Comparison of ENCODE assay signal across 16 cellular contexts in the genomic region with DNA sequence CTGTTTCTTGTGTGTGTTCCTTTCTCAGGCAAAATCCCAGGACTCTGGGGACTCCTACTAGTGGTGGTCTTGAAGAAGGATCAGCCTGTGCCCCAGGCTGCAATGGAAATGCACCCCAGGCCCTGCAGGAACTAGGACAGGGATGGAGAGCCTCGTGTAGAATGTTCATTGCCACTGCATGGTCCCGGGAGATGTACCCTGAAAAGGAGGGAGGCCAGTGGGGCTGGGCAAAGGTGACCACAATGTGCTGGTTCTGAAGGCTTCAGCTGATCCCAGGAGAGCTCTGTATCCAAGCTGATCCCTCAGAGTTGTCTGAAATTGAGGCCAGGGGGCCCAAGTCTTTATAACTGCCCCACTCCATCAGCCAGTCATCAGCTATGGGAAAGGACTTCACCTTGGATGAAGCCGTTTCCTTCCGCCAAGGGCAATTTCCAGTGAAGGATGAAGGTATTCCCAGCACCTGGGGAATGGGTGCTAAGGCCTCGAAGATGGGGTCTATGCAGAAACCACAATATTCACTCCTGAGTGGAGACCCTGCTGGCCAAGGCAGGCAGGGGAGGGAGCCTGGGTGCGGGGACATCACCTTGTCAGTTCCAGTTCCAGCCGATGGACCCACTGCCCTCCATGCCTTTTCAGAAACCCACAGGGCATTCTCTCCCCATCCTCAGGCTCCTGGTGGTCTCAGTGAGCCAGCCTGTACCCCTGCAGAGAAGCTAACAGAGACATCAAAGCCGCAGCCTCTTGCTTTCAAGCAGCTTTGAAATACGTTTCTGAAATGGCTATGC. TPM values are rescaled to one million over a fixed set of nuclear protein-coding genes. Genes with fewer than 3 reads are reported as not detected.
DNase-seq lines count a peak whose midpoint lies in the region; ATAC-seq and TF ChIP-seq lines count a peak whose summit lies in the region.
"Had no signal": no experiment of that assay in that cellular context is flagged by ENCODE, and none has a peak within 500 bp of the region (broad histone marks: within the 10 kb centered on the region; RNA-seq: fewer than 3 reads in every experiment).

No MANE protein-coding gene starts in this region.

- WGBS in endodermal cell (ENCODE audit: insufficient coverage in 1 of 2, insufficient read length in 1 of 2), 2 experiments = 87 to 89% methylated on average over 9 of the region's 9 CpGs
- WGBS in neuronal stem cell (ENCODE audit: extremely low coverage in 2 of 2, insufficient read length in 2 of 2, insufficient replicate concordance in 1 of 2), 2 donors = no CpG with 5 or more reads among the region's 9 CpGs
- 83% methylated on average over 7 of the region's 9 CpGs for WGBS in suprapubic skin

- intact Hi-C loops in activated naive CD4-positive, alpha-beta T cell treated with anti-CD3 and anti-CD28 coated beads for 36 hours (cut with micrococcal nuclease) = no loop called here

- H2AFZ ChIP-seq in neuronal stem cell (ENCODE audit: low read length) = no peak overlapping the region
- H2AFZ ChIP-seq: GM23248 had no signal

- no peak overlapping the region for H3K4ac ChIP-seq in neuronal stem cell (ENCODE audit: low read length)

- H3K27ac Mint-ChIP-seq in T-helper 17 cell (no peak overlapping the region), endodermal cell (no peak overlapping the region)
- H3K27ac Mint-ChIP-seq in activated naive CD4-positive, alpha-beta T cell treated with anti-CD3 and anti-CD28 coated beads for 36 hours = no peak overlapping the region
- H3K27ac Mint-ChIP-seq: CD4-positive, CD25-positive, alpha-beta regulatory T cell; CD8-positive, alpha-beta memory T cell had no signal

- TF ChIP-seq CTCF in endodermal cell (conservative IDR thresholded peaks at IDR 0.05) = no peak
- no peak for TF ChIP-seq CTCF in suprapubic skin (IDR thresholded peaks at IDR 0.05)

- H3K36me3 ChIP-seq in endodermal cell (ENCODE audit: control insufficient read depth, insufficient read depth, low read length) = no peaks in the 10 kb centered on the region
- H3K36me3 ChIP-seq in neuronal stem cell (replicated peaks in 1 of 2; ENCODE audit: control insufficient read depth in 2 of 2, insufficient read depth in 2 of 2, low read length in 2 of 2) = no peaks in the 10 kb centered on the region
- H3K36me3 ChIP-seq in suprapubic skin = no peaks in the 10 kb centered on the region
- H3K36me3 ChIP-seq: BE2C had no signal

- H3K4me2 ChIP-seq in neuronal stem cell (ENCODE audit: insufficient read depth, low read length, poor library complexity, severe bottlenecking) = no peak overlapping the region

- H3K4me3 Mint-ChIP-seq in T-helper 17 cell (peak overlapping the region; percentile 36), endodermal cell (no peak overlapping the region)
- H3K4me3 Mint-ChIP-seq in activated naive CD4-positive, alpha-beta T cell treated with anti-CD3 and anti-CD28 coated beads for 36 hours = no peak overlapping the region
- H3K4me3 Mint-ChIP-seq: CD4-positive, CD25-positive, alpha-beta regulatory T cell; CD8-positive, alpha-beta memory T cell had no signal

- no peaks in the 10 kb centered on the region for H3K9me3 ChIP-seq in T-helper 17 cell (ENCODE audit: control insufficient read depth, low read length, poor library complexity, severe bottlenecking)
- no peaks in the 10 kb centered on the region for H3K9me3 ChIP-seq in endodermal cell (ENCODE audit: control insufficient read depth, low read length)
- H3K9me3 ChIP-seq in neuronal stem cell (replicated peaks in 1 of 2; ENCODE audit: control insufficient read depth in 2 of 2, insufficient read depth in 1 of 2, low read depth in 1 of 2, low read length in 2 of 2) = no peaks in the 10 kb centered on the region
- no peaks in the 10 kb centered on the region for H3K9me3 ChIP-seq in suprapubic skin
- H3K9me3 ChIP-seq: BE2C had no signal

- H2AK5ac ChIP-seq in neuronal stem cell (ENCODE audit: low read depth, low read length) = no peak overlapping the region

- no peaks in the 10 kb centered on the region for H3K4me1 ChIP-seq in endodermal cell (ENCODE audit: control insufficient read depth, insufficient read depth, low read length)
- no peaks in the 10 kb centered on the region for H3K4me1 ChIP-seq in neuronal stem cell (ENCODE audit: control insufficient read depth in 2 of 2, insufficient read depth in 1 of 2, low read depth in 1 of 2, low read length in 2 of 2)
- peaks cover 3% of the 10 kb centered on the region for H3K4me1 ChIP-seq in suprapubic skin
- H3K4me1 ChIP-seq: BE2C had no signal

- CTCF ChIA-PET in activated naive CD4-positive, alpha-beta T cell treated with anti-CD3 and anti-CD28 coated beads for 36 hours (lab: Charles Lee) = no interaction called here

- ATAC-seq in T-helper 17 cell = no peak

- H3K27ac ChIP-seq in endodermal cell (ENCODE audit: low read depth, low read length) (no peak overlapping the region), neuronal stem cell (replicated peaks; ENCODE audit: low read length) (no peak overlapping the region), suprapubic skin (no peak overlapping the region)
- H3K27ac ChIP-seq: GM23248 had no signal

- no peak overlapping the region for H3K9ac ChIP-seq in endodermal cell (ENCODE audit: extremely low read depth, low read length, poor library complexity, severe bottlenecking)
- no peak overlapping the region for H3K9ac ChIP-seq in neuronal stem cell (ENCODE audit: low read depth, low read length, poor library complexity)
- H3K9ac ChIP-seq: GM23248 had no signal

- peak overlapping the region; percentile 36 for H3K18ac ChIP-seq in neuronal stem cell (ENCODE audit: low read length)

- TF ChIP-seq POLR2A in suprapubic skin (IDR thresholded peaks at IDR 0.05) = no peak

- no peak for TF ChIP-seq EP300 in suprapubic skin (IDR thresholded peaks at IDR 0.05)

- no peak overlapping the region for H4K91ac ChIP-seq in neuronal stem cell (ENCODE audit: low read depth, low read length, poor library complexity)

- no peak overlapping the region for H3K14ac ChIP-seq in neuronal stem cell (ENCODE audit: low read length)

- H3K27me3 Mint-ChIP-seq in T-helper 17 cell = peaks cover 56% of the 10 kb centered on the region
- H3K27me3 Mint-ChIP-seq in endodermal cell (ENCODE audit: insufficient read depth) = peaks cover 13% of the 10 kb centered on the region
- no peaks in the 10 kb centered on the region for H3K27me3 Mint-ChIP-seq in activated naive CD4-positive, alpha-beta T cell treated with anti-CD3 and anti-CD28 coated beads for 36 hours (ENCODE audit: low read depth)
- H3K27me3 Mint-ChIP-seq: CD4-positive, CD25-positive, alpha-beta regulatory T cell had no signal

- no peak overlapping the region for H2BK5ac ChIP-seq in neuronal stem cell (ENCODE audit: low read length)

- DNase-seq in T-helper 17 cell = no peak
- peak; percentile 21 for DNase-seq in endodermal cell
- no peak for DNase-seq in neuronal stem cell (ENCODE audit: low spot score)
- peak; percentile 31 to 69 for DNase-seq in suprapubic skin (ENCODE audit: low spot score in 2 of 2)
- no peak for DNase-seq in NCI-H1092 treated with DMSO at 0.1 percent for 48 hours (lab: John Stamatoyannopoulos, UW)
- no peak for DNase-seq in activated naive CD4-positive, alpha-beta T cell treated with anti-CD3 and anti-CD28 coated beads for 36 hours
- DNase-seq: ACHN; BE2C; C1 segment of cervical spinal cord; CD4-positive, CD25-positive, alpha-beta regulatory T cell; CD8-positive, alpha-beta memory T cell; COR-L47; DMS 273 treated with DMSO at 0.1 percent for 48 hours; GM23248; HCEC 1CT had no signal

- no peak overlapping the region for H2BK120ac ChIP-seq in neuronal stem cell (ENCODE audit: low read depth, low read length)

- H3K4me3 ChIP-seq in endodermal cell (ENCODE audit: low read length) (no peak overlapping the region), neuronal stem cell (ENCODE audit: low read length in 2 of 2) (peak overlapping the region in 1 of 2 donors; percentile 24), suprapubic skin (no peak overlapping the region)
- H3K4me3 ChIP-seq: GM23248 had no signal

- no peak overlapping the region for H4K8ac ChIP-seq in neuronal stem cell (ENCODE audit: low read depth, low read length)

- no peaks in the 10 kb centered on the region for H3K9me3 Mint-ChIP-seq in endodermal cell
- H3K9me3 Mint-ChIP-seq in activated naive CD4-positive, alpha-beta T cell treated with anti-CD3 and anti-CD28 coated beads for 36 hours = no peaks in the 10 kb centered on the region
- H3K9me3 Mint-ChIP-seq: CD4-positive, CD25-positive, alpha-beta regulatory T cell; CD8-positive, alpha-beta memory T cell had no signal

- H2BK15ac ChIP-seq in neuronal stem cell (ENCODE audit: low read length) = no peak overlapping the region

- no peak overlapping the region for H3K23ac ChIP-seq in neuronal stem cell (ENCODE audit: low read depth, low read length, poor library complexity)

- H3K27me3 ChIP-seq in endodermal cell (ENCODE audit: control insufficient read depth, insufficient read depth, low read length, poor library complexity, severe bottlenecking) (no peaks in the 10 kb centered on the region), neuronal stem cell (ENCODE audit: control insufficient read depth in 3 of 3, insufficient read depth in 3 of 3, low read depth in 1 of 3, low read length in 3 of 3) (peaks cover 0 to 7% (median 0%) of the 10 kb centered on the region in 3 experiments), suprapubic skin (no peaks in the 10 kb centered on the region)
- H3K27me3 ChIP-seq: BE2C had no signal

- H3K36me3 Mint-ChIP-seq in T-helper 17 cell (ENCODE audit: low read depth) (peaks cover 3% of the 10 kb centered on the region), endodermal cell (ENCODE audit: low read depth) (no peaks in the 10 kb centered on the region)
- H3K36me3 Mint-ChIP-seq in activated naive CD4-positive, alpha-beta T cell treated with anti-CD3 and anti-CD28 coated beads for 36 hours (ENCODE audit: low read depth) = no peaks in the 10 kb centered on the region
- H3K36me3 Mint-ChIP-seq: CD4-positive, CD25-positive, alpha-beta regulatory T cell; CD8-positive, alpha-beta memory T cell had no signal

- H2BK12ac ChIP-seq in neuronal stem cell (ENCODE audit: low read length) = no peak overlapping the region

- peaks cover 3% of the 10 kb centered on the region for H3K4me1 Mint-ChIP-seq in T-helper 17 cell
- no peaks in the 10 kb centered on the region for H3K4me1 Mint-ChIP-seq in endodermal cell
- no peaks in the 10 kb centered on the region for H3K4me1 Mint-ChIP-seq in activated naive CD4-positive, alpha-beta T cell treated with anti-CD3 and anti-CD28 coated beads for 36 hours (ENCODE audit: low read depth)
- H3K4me1 Mint-ChIP-seq: CD4-positive, CD25-positive, alpha-beta regulatory T cell; CD8-positive, alpha-beta memory T cell had no signal

- no peaks in the 10 kb centered on the region for H3K79me1 ChIP-seq in neuronal stem cell (ENCODE audit: low read depth, low read length)

RNA-seq across cellular contexts. Expression of a gene that starts 59.9 kb away (rescaled TPM):
- total RNA-seq in T-helper 17 cell (not detected), endodermal cell (under 1 TPM in 1 of 2 donors, not detected in 1; 0.18 TPM), suprapubic skin (10 to 100 TPM in 2 of 4 donors, 1 to 10 TPM in 2; 8.0 to 23.6 (median 14.4) TPM)
- polyA plus RNA-seq in endodermal cell (2013, experiment 1 of 2) = 0.39 TPM
- 0.75 TPM for polyA plus RNA-seq in endodermal cell (2013, experiment 2 of 2)
- 0.21 TPM for polyA plus RNA-seq in neuronal stem cell (2013, experiment 1 of 2)
- 0.25 TPM for polyA plus RNA-seq in neuronal stem cell (2013, experiment 2 of 2)
- total RNA-seq in activated naive CD4-positive, alpha-beta T cell treated with anti-CD3 and anti-CD28 coated beads for 36 hours = not detected
- total RNA-seq: CD4-positive, CD25-positive, alpha-beta regulatory T cell; CD8-positive, alpha-beta memory T cell; GM23248; H4 had no signal
- polyA plus RNA-seq: CD4-positive, CD25-positive, alpha-beta regulatory T cell; CD8-positive, alpha-beta memory T cell; GM23248 had no signal

Comparison
In these comparisons a context has a peak if more than half of its experiments do, and no peak if none do; other contexts are left out.
1. DNase-seq: peak in endodermal cell (single experiment) and suprapubic skin (2 of 2); none in T-helper 17 cell (0 of 3), neuronal stem cell (single experiment), NCI-H1092 treated with DMSO at 0.1 percent for 48 hours (single experiment) and activated naive CD4-positive, alpha-beta T cell treated with anti-CD3 and anti-CD28 coated beads for 36 hours (single experiment).
2. RNA of a gene that starts 59.9 kb away (total RNA-seq): 8.0 to 23.6 TPM in suprapubic skin; 0.18 TPM in endodermal cell, not detected in T-helper 17 cell and not detected in activated naive CD4-positive, alpha-beta T cell treated with anti-CD3 and anti-CD28 coated beads for 36 hours; every median in the first group is over 4 times any median in the second.